Comparison of ENCODE assay signal across 22 cellular contexts in genomic region chr2:241671457-241672240, GRCh38.
"Had no signal": no experiment of that assay in that cellular context is flagged by ENCODE, and none has a peak within 500 bp of the region (broad histone marks: within the 10 kb centered on the region; RNA-seq: fewer than 3 reads in every experiment).

No MANE protein-coding gene starts in this region.

- H3K9ac ChIP-seq: neural progenitor cell had no signal

- H3K27me3 ChIP-seq: neural progenitor cell, pancreas, sigmoid colon, stomach, transverse colon had no signal

- H3K9me3 ChIP-seq: pancreas, sigmoid colon, stomach, thoracic aorta, transverse colon had no signal

- H3K36me3 Mint-ChIP-seq: natural killer cell had no signal

- H3K27ac Mint-ChIP-seq: endodermal cell, neural progenitor cell, progenitor cell of endocrine pancreas had no signal

- H3K4me2 ChIP-seq: neural progenitor cell had no signal

- H3K27ac ChIP-seq: coronary artery, neural progenitor cell, pancreas, sigmoid colon, stomach, thoracic aorta, transverse colon had no signal

- H3K4me3 Mint-ChIP-seq: endodermal cell, neural progenitor cell had no signal

- H3K9me3 Mint-ChIP-seq: endodermal cell, natural killer cell, neural progenitor cell had no signal

- H3K36me3 ChIP-seq: neural progenitor cell had no signal

- ATAC-seq: natural killer cell, pancreas had no signal

- H3K4me1 Mint-ChIP-seq: endodermal cell had no signal

- H3K27me3 Mint-ChIP-seq: progenitor cell of endocrine pancreas had no signal

- H3K4me1 ChIP-seq: pancreas, stomach, transverse colon had no signal

- FAIRE-seq: endothelial cell of umbilical vein, pancreas had no signal

- DNase-seq: effector CD4-positive, alpha-beta T cell; endodermal cell; foreskin melanocyte; head of caudate nucleus; hippocampal formation; kidney glomerular epithelial cell; natural killer cell; occipital lobe; sigmoid colon; stimulated activated CD4-positive, alpha-beta T cell treated with anti-CD3 and anti-CD28 coated beads, Interleukin-2, amount 100 ng/mL, for 24 hours; stimulated activated CD4-positive, alpha-beta T cell treated with anti-CD3 and anti-CD28 coated beads, Interleukin-4, amount 100 ng/mL, for 4 hours; stimulated activated naive CD4-positive, alpha-beta T cell; stomach; substantia nigra; transverse colon had no signal

- H3K4me3 ChIP-seq: coronary artery, neural progenitor cell, pancreas, sigmoid colon, skin epidermis, stomach, thoracic aorta, transverse colon had no signal

- H2AFZ ChIP-seq: neural progenitor cell had no signal
